Comparison of ENCODE assay signal across 15 cellular contexts in the genomic region with DNA sequence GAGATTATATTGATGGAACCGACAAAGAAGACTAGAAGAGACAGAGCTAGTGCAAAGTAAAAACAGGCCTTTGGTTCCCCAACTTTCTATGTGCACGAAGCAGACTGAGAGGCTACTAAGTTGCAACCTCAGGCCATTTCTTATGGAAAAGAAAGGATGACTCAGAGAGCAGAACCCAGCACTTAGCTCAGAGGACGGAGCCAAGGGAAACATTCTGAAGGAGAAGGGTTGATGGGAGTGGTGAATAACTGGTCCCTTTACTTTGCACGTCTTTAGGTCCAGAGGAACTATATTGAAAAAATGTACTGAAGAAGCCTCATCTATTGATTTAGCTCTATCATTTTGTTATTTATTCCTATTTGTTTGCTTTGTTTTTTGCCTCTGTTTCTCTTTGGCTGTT.
"Had no signal": no experiment of that assay in that cellular context is flagged by ENCODE, and none has a peak within 500 bp of the region (broad histone marks: within the 10 kb centered on the region; RNA-seq: fewer than 3 reads in every experiment).

No MANE protein-coding gene starts in this region.

- H3K36me3 ChIP-seq: left ventricle myocardium inferior, sigmoid colon, tibial artery, WERI-Rb-1 had no signal

- H3K4me3 ChIP-seq: coronary artery, left ventricle myocardium inferior, sigmoid colon, tibial artery had no signal

- DNase-seq: activated CD4-positive, alpha-beta T cell treated with anti-CD3 and anti-CD28 coated beads, Interleukin-2, amount 10 ng/mL, durations not matched to agents 7 days and 5 days; activated CD4-positive, CD25-positive, alpha-beta regulatory T cell treated with anti-CD3 and anti-CD28 coated beads, Interleukin-2, amount 50 U/mL, for 72 hours; activated CD8-positive, alpha-beta T cell treated with anti-CD3 and anti-CD28 coated beads for 36 hours; activated gamma-delta T cell; activated naive CD4-positive, alpha-beta T cell treated with anti-CD3 and anti-CD28 coated beads, Interleukin-2, amount 50 U/mL, for 16 hours; activated naive CD8-positive, alpha-beta T cell treated with anti-CD3 and anti-CD28 coated beads, Interleukin-2, amount 50 U/mL, for 24 hours; left ventricle myocardium inferior; naive thymus-derived CD4-positive, alpha-beta T cell; retina; sigmoid colon; T-cell; tibial artery; WERI-Rb-1 had no signal

- ATAC-seq: activated CD8-positive, alpha-beta T cell treated with anti-CD3 and anti-CD28 coated beads for 36 hours; activated naive CD8-positive, alpha-beta T cell treated with anti-CD3 and anti-CD28 coated beads, Interleukin-2, amount 50 U/mL, for 24 hours; foreskin keratinocyte; naive thymus-derived CD4-positive, alpha-beta T cell; T-cell had no signal

- H3K27me3 ChIP-seq: foreskin keratinocyte, sigmoid colon, tibial artery had no signal
